In the genomic region with DNA sequence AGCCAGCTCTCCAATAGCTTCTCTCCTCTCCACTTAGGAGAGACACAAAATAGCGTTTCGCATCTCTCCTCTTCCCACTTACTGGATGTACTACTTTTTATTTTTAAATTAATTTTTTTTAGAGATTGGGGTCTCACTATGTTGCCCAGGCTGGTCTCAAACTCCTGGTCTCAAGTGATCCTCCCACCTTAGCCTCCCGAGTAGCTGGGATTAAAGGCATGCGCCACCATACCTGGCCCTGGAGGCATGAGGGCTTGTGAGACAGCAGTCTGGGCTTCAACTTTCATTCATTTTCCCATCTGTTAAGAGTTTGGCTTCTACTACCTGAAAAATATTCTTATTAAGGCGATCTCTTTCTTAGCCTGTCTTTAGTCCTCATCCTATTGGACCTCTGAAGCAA, we compare ENCODE assay signal across 30 cellular contexts. TPM values are rescaled to one million over a fixed set of nuclear protein-coding genes. Genes with fewer than 3 reads are reported as not detected.
DNase-seq lines count a peak whose midpoint lies in the region; ATAC-seq and TF ChIP-seq lines count a peak whose summit lies in the region.
"Had no signal": no experiment of that assay in that cellular context is flagged by ENCODE, and none has a peak within 500 bp of the region (broad histone marks: within the 10 kb centered on the region; RNA-seq: fewer than 3 reads in every experiment).

No MANE protein-coding gene starts in this region.

- H3K9ac ChIP-seq in trophoblast cell (ENCODE audit: low read length) = no peak overlapping the region

- no peak overlapping the region for H4K12ac ChIP-seq in trophoblast cell (ENCODE audit: low read depth, low read length)

- WGBS in trophoblast cell (ENCODE audit: extremely low coverage, insufficient coverage, insufficient read length) = no CpG with 5 or more reads among the region's 5 CpGs
- WGBS in spleen, 5 donors = 83 to 97% (median 95%) methylated on average over 5 of the region's 5 CpGs

- H3K4me1 Mint-ChIP-seq in activated naive CD4-positive, alpha-beta T cell treated with anti-CD3 and anti-CD28 coated beads for 36 hours (ENCODE audit: low read depth) = peaks cover 61% of the 10 kb centered on the region
- H3K4me1 Mint-ChIP-seq in IgD-negative memory B cell = peaks cover 19 to 38% (median 33%) of the 10 kb centered on the region in 3 donors
- H3K4me1 Mint-ChIP-seq in activated T-helper 17 cell treated with anti-CD3 and anti-CD28 coated beads, Interleukin-2, amount 50 U/mL, for 72 hours = peaks cover 41% of the 10 kb centered on the region

- no peak overlapping the region for H2BK120ac ChIP-seq in trophoblast cell (ENCODE audit: insufficient read depth, low read length, poor library complexity)

- no peak overlapping the region for H3K14ac ChIP-seq in trophoblast cell (ENCODE audit: low read length)

- no peaks in the 10 kb centered on the region for H3K9me3 Mint-ChIP-seq in activated naive CD4-positive, alpha-beta T cell treated with anti-CD3 and anti-CD28 coated beads for 36 hours
- no peaks in the 10 kb centered on the region for H3K9me3 Mint-ChIP-seq in IgD-negative memory B cell
- no peaks in the 10 kb centered on the region for H3K9me3 Mint-ChIP-seq in activated T-helper 17 cell treated with anti-CD3 and anti-CD28 coated beads, Interleukin-2, amount 50 U/mL, for 72 hours

- H4K91ac ChIP-seq in trophoblast cell (ENCODE audit: low read depth, low read length) = no peak overlapping the region

- CTCF ChIA-PET in activated naive CD4-positive, alpha-beta T cell treated with anti-CD3 and anti-CD28 coated beads for 36 hours (lab: Charles Lee) = interaction anchor here (1.1 to 10.6 kb wide), 3 partner anchors 19 to 31 kb away, joined by 3 to 181 read pairs (median 6); a partner anchor contains a TSS

- no peak overlapping the region for H3K18ac ChIP-seq in trophoblast cell (ENCODE audit: low read length)

- no peak overlapping the region for H3K4me3 ChIP-seq in trophoblast cell (ENCODE audit: low read depth, low read length)
- H3K4me3 ChIP-seq in spleen = no peak overlapping the region
- H3K4me3 ChIP-seq: body of pancreas, heart left ventricle, sigmoid colon, SJCRH30, upper lobe of left lung had no signal

- H2AFZ ChIP-seq in trophoblast cell (ENCODE audit: insufficient read depth, low read length, poor library complexity) = no peak overlapping the region

- H3K36me3 ChIP-seq in trophoblast cell (ENCODE audit: control insufficient read depth in 1 of 2, insufficient read depth in 2 of 2, low read length in 2 of 2) (peaks cover 50 to 68% of the 10 kb centered on the region in 2 experiments), spleen (peaks cover 0 to 94% (median 57%) of the 10 kb centered on the region in 6 donors)
- H3K36me3 ChIP-seq: SJCRH30 had no signal

- peaks cover 3 to 4% of the 10 kb centered on the region in 2 experiments for H3K4me1 ChIP-seq in trophoblast cell (ENCODE audit: control insufficient read depth in 1 of 2, insufficient read depth in 2 of 2, low read length in 2 of 2)
- H3K4me1 ChIP-seq in spleen = peaks cover 30 to 73% (median 51%) of the 10 kb centered on the region in 6 donors
- H3K4me1 ChIP-seq: SJCRH30 had no signal

- intact Hi-C loops in activated naive CD4-positive, alpha-beta T cell treated with anti-CD3 and anti-CD28 coated beads for 36 hours (cut with micrococcal nuclease) = no loop called here
- intact Hi-C loops in spleen (cut with DNase I; ENCODE audit: low total_unique reads) = no loop called here

- no peak overlapping the region for H2BK12ac ChIP-seq in trophoblast cell (ENCODE audit: low read length)

- H3K27me3 Mint-ChIP-seq in activated naive CD4-positive, alpha-beta T cell treated with anti-CD3 and anti-CD28 coated beads for 36 hours (ENCODE audit: low read depth) = no peaks in the 10 kb centered on the region
- no peaks in the 10 kb centered on the region for H3K27me3 Mint-ChIP-seq in IgD-negative memory B cell
- no peaks in the 10 kb centered on the region for H3K27me3 Mint-ChIP-seq in activated T-helper 17 cell treated with anti-CD3 and anti-CD28 coated beads, Interleukin-2, amount 50 U/mL, for 72 hours
- H3K27me3 Mint-ChIP-seq: progenitor cell of endocrine pancreas had no signal

- no peaks in the 10 kb centered on the region for H3K79me1 ChIP-seq in trophoblast cell (ENCODE audit: low read length)

- H3K4ac ChIP-seq in trophoblast cell (ENCODE audit: low read depth, low read length) = no peak overlapping the region

- H4K8ac ChIP-seq in trophoblast cell (ENCODE audit: low read depth, low read length) = no peak overlapping the region

- H2AK5ac ChIP-seq in trophoblast cell (ENCODE audit: low read length) = no peak overlapping the region

- H2BK5ac ChIP-seq in trophoblast cell (ENCODE audit: low read depth, low read length, poor library complexity) = no peak overlapping the region

- peak overlapping the region; percentile 92 for H3K27ac Mint-ChIP-seq in activated naive CD4-positive, alpha-beta T cell treated with anti-CD3 and anti-CD28 coated beads for 36 hours
- H3K27ac Mint-ChIP-seq in IgD-negative memory B cell = peak overlapping the region in 2 of 3 donors; percentile 81 to 82
- H3K27ac Mint-ChIP-seq in activated T-helper 17 cell treated with anti-CD3 and anti-CD28 coated beads, Interleukin-2, amount 50 U/mL, for 72 hours = peak overlapping the region; percentile 88
- H3K27ac Mint-ChIP-seq: progenitor cell of endocrine pancreas had no signal

- DNase-seq in activated naive CD4-positive, alpha-beta T cell treated with anti-CD3 and anti-CD28 coated beads for 36 hours = no peak
- no peak for DNase-seq in activated naive CD4-positive, alpha-beta T cell treated with Interleukin-2 at 50 U/mL for 16 hours
- DNase-seq in trophoblast cell = peak; percentile 74 to 79
- DNase-seq in GM19238 (ENCODE audit: insufficient read length, low spot score) = no peak
- DNase-seq in spleen = no peak
- DNase-seq in NCI-H1417 treated with DMSO at 0.1 percent for 48 hours (lab: John Stamatoyannopoulos, UW) = no peak
- DNase-seq: activated gamma-delta T cell treated with Interleukin-2 at 50 U/mL for 16 hours; body of pancreas; DMS 273 treated with DMSO at 0.1 percent for 48 hours; heart left ventricle; Kasumi-1; mammary epithelial cell; NCI-H1694; NCI-H2171 treated with DMSO at 0.1 percent for 48 hours; NCI-H524; sigmoid colon; SJCRH30; stimulated activated CD4-positive, alpha-beta T cell treated with anti-CD3 and anti-CD28 coated beads, Interleukin-15, amount 100 ng/mL, for 24 hours; upper lobe of left lung; WERI-Rb-1 had no signal

- H3K79me2 ChIP-seq in trophoblast cell (ENCODE audit: control insufficient read depth, insufficient read depth, low read length, poor library complexity) = no peaks in the 10 kb centered on the region

- H3K36me3 Mint-ChIP-seq in activated naive CD4-positive, alpha-beta T cell treated with anti-CD3 and anti-CD28 coated beads for 36 hours (ENCODE audit: low read depth) = peaks cover 56% of the 10 kb centered on the region
- no peaks in the 10 kb centered on the region for H3K36me3 Mint-ChIP-seq in IgD-negative memory B cell
- peaks cover 99% of the 10 kb centered on the region for H3K36me3 Mint-ChIP-seq in activated T-helper 17 cell treated with anti-CD3 and anti-CD28 coated beads, Interleukin-2, amount 50 U/mL, for 72 hours (ENCODE audit: low read depth)

- no peak for TF ChIP-seq CTCF in spleen (IDR thresholded peaks at IDR 0.05 in 8 of 11, conservative IDR thresholded peaks at IDR 0.05 in 3 of 11)

- H3K9me3 ChIP-seq in trophoblast cell (ENCODE audit: insufficient read depth, low read depth, low read length) (peaks cover 1% of the 10 kb centered on the region), spleen (no peaks in the 10 kb centered on the region)
- H3K9me3 ChIP-seq: body of pancreas, heart left ventricle, neutrophil, sigmoid colon, SJCRH30, upper lobe of left lung had no signal

- H3K27me3 ChIP-seq in trophoblast cell (ENCODE audit: insufficient read depth, low read length) (no peaks in the 10 kb centered on the region), spleen (replicated peaks in 1 of 7) (no peaks in the 10 kb centered on the region)
- H3K27me3 ChIP-seq: body of pancreas, heart left ventricle, neutrophil, sigmoid colon, SJCRH30, upper lobe of left lung had no signal

- ATAC-seq in activated T-helper 17 cell treated with anti-CD3 and anti-CD28 coated beads, Interleukin-2, amount 50 U/mL, for 72 hours (replicated peaks) = no peak
- ATAC-seq: body of pancreas, heart left ventricle, Panc1 had no signal

- no peak overlapping the region for H3K23ac ChIP-seq in trophoblast cell (ENCODE audit: low read length)

- TF ChIP-seq POLR2A in spleen (IDR thresholded peaks at IDR 0.05) = no peak

- no peak overlapping the region for H3K4me2 ChIP-seq in trophoblast cell (ENCODE audit: low read length)

- H3K27ac ChIP-seq in trophoblast cell (ENCODE audit: low read depth, low read length) = no peak overlapping the region
- peak overlapping the region in 1 of 8 donors; percentile 92 for H3K27ac ChIP-seq in spleen
- H3K27ac ChIP-seq: body of pancreas, C4-2B, epithelial cell of prostate, neutrophil, sigmoid colon, SJCRH30, upper lobe of left lung, WERI-Rb-1 had no signal

- no peak overlapping the region for H3K4me3 Mint-ChIP-seq in activated naive CD4-positive, alpha-beta T cell treated with anti-CD3 and anti-CD28 coated beads for 36 hours
- no peak overlapping the region for H3K4me3 Mint-ChIP-seq in IgD-negative memory B cell
- H3K4me3 Mint-ChIP-seq in activated T-helper 17 cell treated with anti-CD3 and anti-CD28 coated beads, Interleukin-2, amount 50 U/mL, for 72 hours = no peak overlapping the region

RNA-seq across cellular contexts. Expression of a gene that starts 18.3 kb away (rescaled TPM):
- 10 to 100 TPM; 23.0 to 26.4 TPM for total RNA-seq in activated naive CD4-positive, alpha-beta T cell treated with anti-CD3 and anti-CD28 coated beads for 36 hours
- polyA plus RNA-seq in IgD-negative memory B cell = 28.2 TPM
- 10 to 100 TPM; 21.3 to 21.8 TPM for total RNA-seq in activated T-helper 17 cell treated with anti-CD3 and anti-CD28 coated beads, Interleukin-2, amount 50 U/mL, for 72 hours
- polyA plus RNA-seq in trophoblast cell (2013) = 8.8 and 9.9 TPM in 2 replicates
- total RNA-seq in spleen = 10 to 100 TPM; 17.6 to 30.6 (median 26.6) TPM
- polyA plus RNA-seq in spleen = 10 to 100 TPM in 1 of 3 donors, 1 to 10 TPM in 2; 7.5 to 10.6 (median 8.5) TPM

RNA-seq across cellular contexts. Expression of a gene that starts 18.4 kb away (rescaled TPM):
- 10 to 100 TPM; 51.6 to 52.4 TPM for total RNA-seq in activated naive CD4-positive, alpha-beta T cell treated with anti-CD3 and anti-CD28 coated beads for 36 hours
- polyA plus RNA-seq in IgD-negative memory B cell (22.8 TPM), spleen (10 to 100 TPM; 25.0 to 48.2 (median 40.5) TPM)
- total RNA-seq in activated T-helper 17 cell treated with anti-CD3 and anti-CD28 coated beads, Interleukin-2, amount 50 U/mL, for 72 hours = 10 to 100 TPM; 53.3 to 57.8 TPM
- 32.7 and 33.3 TPM in 2 replicates for polyA plus RNA-seq in trophoblast cell (2013)
- 10 to 100 TPM; 31.9 to 66.4 (median 42.8) TPM for total RNA-seq in spleen

RNA-seq across cellular contexts. Expression of a gene that starts 28.1 kb away (rescaled TPM):
- total RNA-seq in activated naive CD4-positive, alpha-beta T cell treated with anti-CD3 and anti-CD28 coated beads for 36 hours = 10 to 100 TPM; 79.4 to 83.4 TPM
- polyA plus RNA-seq in IgD-negative memory B cell (13.8 TPM), spleen (10 to 100 TPM in 2 of 3 donors, 1 to 10 TPM in 1; 9.8 to 12.3 (median 11.6) TPM)
- 10 to 100 TPM; 65.6 to 99.0 TPM for total RNA-seq in activated T-helper 17 cell treated with anti-CD3 and anti-CD28 coated beads, Interleukin-2, amount 50 U/mL, for 72 hours
- polyA plus RNA-seq in trophoblast cell (2013) = 65.1 and 75.5 TPM in 2 replicates
- 10 to 100 TPM; 24.9 to 62.8 (median 50.7) TPM for total RNA-seq in spleen

RNA-seq across cellular contexts. Expression of a gene that starts 47.3 kb away (rescaled TPM):
- total RNA-seq in activated naive CD4-positive, alpha-beta T cell treated with anti-CD3 and anti-CD28 coated beads for 36 hours = 1 to 10 TPM; 4.2 to 5.4 TPM
- polyA plus RNA-seq in IgD-negative memory B cell (8.2 TPM), spleen (1 to 10 TPM; 6.3 to 8.5 (median 7.9) TPM)
- total RNA-seq in activated T-helper 17 cell treated with anti-CD3 and anti-CD28 coated beads, Interleukin-2, amount 50 U/mL, for 72 hours = 10 to 100 TPM; 11.2 to 15.5 TPM
- 22.1 and 24.6 TPM in 2 replicates for polyA plus RNA-seq in trophoblast cell (2013)
- 10 to 100 TPM; 26.1 to 40.4 (median 35.7) TPM for total RNA-seq in spleen

RNA-seq across cellular contexts. Expression of a gene that starts 56.5 kb away (rescaled TPM):
- under 1 TPM; 0.21 to 0.35 TPM for total RNA-seq in activated naive CD4-positive, alpha-beta T cell treated with anti-CD3 and anti-CD28 coated beads for 36 hours
- polyA plus RNA-seq in IgD-negative memory B cell (0.48 TPM), spleen (under 1 TPM; 0.02 to 0.16 (median 0.09) TPM)
- total RNA-seq in activated T-helper 17 cell treated with anti-CD3 and anti-CD28 coated beads, Interleukin-2, amount 50 U/mL, for 72 hours = under 1 TPM; 0.13 to 0.15 TPM
- 30.4 and 31.7 TPM in 2 replicates for polyA plus RNA-seq in trophoblast cell (2013)
- total RNA-seq in spleen = under 1 TPM in 5 of 7 donors, not detected in 2; 0.20 to 0.35 (median 0.27) TPM
- total RNA-seq: cerebellum; H4; T-helper 1 cell treated with Interleukin-12 subunit alpha and Interleukin-12 subunit beta and Interleukin-4 antibody, amounts not matched to agents 30 ng/mL and 1 ng/mL, for 36 hours had no signal

Comparison
In these comparisons a context has a peak if more than half of its experiments do, and no peak if none do; other contexts are left out.
1. DNase-seq: peak in trophoblast cell (2 of 2); none in activated naive CD4-positive, alpha-beta T cell treated with anti-CD3 and anti-CD28 coated beads for 36 hours (single experiment), activated naive CD4-positive, alpha-beta T cell treated with Interleukin-2 at 50 U/mL for 16 hours (single experiment), GM19238 (single experiment), spleen (single experiment) and NCI-H1417 treated with DMSO at 0.1 percent for 48 hours (single experiment).
2. Peak in every context shown above with its lines, with median percentiles within 50 percentile points of each other: H3K27ac Mint-ChIP-seq.